ENCODE assay signal across 11 cellular contexts in the genomic region with DNA sequence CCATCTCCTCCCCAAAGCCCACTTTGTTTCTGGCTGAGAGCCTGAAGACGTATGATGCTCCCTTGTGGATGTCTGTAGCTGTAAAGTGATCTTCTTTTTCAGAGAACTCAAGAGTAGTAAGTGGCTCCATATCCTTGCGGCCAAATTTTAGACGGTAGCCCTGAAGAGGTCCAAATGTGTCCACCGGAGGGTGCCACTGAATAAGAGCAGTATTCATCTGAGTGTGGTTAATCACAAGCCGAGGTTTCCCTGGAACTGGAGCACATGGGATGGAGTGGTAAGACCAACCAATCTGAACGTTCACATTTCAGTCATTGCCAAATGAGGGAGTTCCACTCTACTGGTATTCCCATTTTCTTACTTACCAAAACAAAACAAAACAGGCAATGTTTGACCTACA.
DNase-seq lines count a peak whose midpoint lies in the region; ATAC-seq and TF ChIP-seq lines count a peak whose summit lies in the region.
"Had no signal": no experiment of that assay in that cellular context is flagged by ENCODE, and none has a peak within 500 bp of the region (broad histone marks: within the 10 kb centered on the region; RNA-seq: fewer than 3 reads in every experiment).

No MANE protein-coding gene starts in this region.

- peak in 11 of 12 donors; percentile 22 to 62 (median 46) for TF ChIP-seq CTCF in heart left ventricle (IDR thresholded peaks at IDR 0.05)
- TF ChIP-seq CTCF in testis (IDR thresholded peaks at IDR 0.05), result peak; percentile 26 to 40 (median 30)

- H3K4me1 ChIP-seq in heart left ventricle (no peaks in the 10 kb centered on the region), testis (no peaks in the 10 kb centered on the region)
- H3K4me1 ChIP-seq: spleen had no signal

- H3K9me3 ChIP-seq in heart left ventricle, result no peaks in the 10 kb centered on the region
- no peaks in the 10 kb centered on the region for H3K9me3 ChIP-seq in testis
- H3K9me3 ChIP-seq: spleen had no signal

- H3K4me3 ChIP-seq in heart left ventricle, result no peak overlapping the region
- H3K4me3 ChIP-seq in testis, result no peak overlapping the region
- H3K4me3 ChIP-seq: spleen had no signal

- H3K36me3 ChIP-seq in heart left ventricle, result peaks cover 0 to 17% (median 0%) of the 10 kb centered on the region in 9 donors
- no peaks in the 10 kb centered on the region for H3K36me3 ChIP-seq in testis (ENCODE audit: low read depth, missing control alignments)
- H3K36me3 ChIP-seq: spleen had no signal

- DNase-seq in NCI-H82 (lab: John Stamatoyannopoulos, UW) (peak; percentile 65), NCI-H82 treated with DMSO at 0.1 percent for 48 hours (lab: John Stamatoyannopoulos, UW; ENCODE audit: unreplicated experiment) (no peak), RKO (ENCODE audit: low spot score) (peak; percentile 19), heart left ventricle (peak in 4 of 5 donors; percentile 25 to 60 (median 30)), testis (peak; percentile 81), HCEC 1CT (no peak), EL (no peak)
- DNase-seq: GOT3, spleen, T-helper 9 cell had no signal

- no peak overlapping the region for H3K27ac ChIP-seq in heart left ventricle
- no peak overlapping the region for H3K27ac ChIP-seq in testis
- H3K27ac ChIP-seq: spleen had no signal

- TF ChIP-seq POLR2A in heart left ventricle (IDR thresholded peaks at IDR 0.05), result no peak
- TF ChIP-seq POLR2A in testis (IDR thresholded peaks at IDR 0.05), result no peak

- intact Hi-C loops in heart left ventricle (cut with DNase I) (loop anchor here in 9 of 10 donors (1.0 to 10.0 kb wide), 10 partner anchors 369 to 911 kb away; no protein-coding TSS in a partner anchor), testis (cut with DNase I; ENCODE audit: low total_unique reads) (no loop called here)

- ATAC-seq in heart left ventricle (peak in 3 of 4 donors; percentile 86 to 88 (median 87)), HG02981 (IDR thresholded peaks at IDR 0.05; ENCODE audit: unreplicated experiment) (no peak)

- H3K27me3 ChIP-seq in heart left ventricle, result no peaks in the 10 kb centered on the region
- H3K27me3 ChIP-seq in testis, result no peaks in the 10 kb centered on the region
- H3K27me3 ChIP-seq: spleen had no signal

- 44 to 58% (median 51%) methylated on average over 6 of the region's 6 CpGs for WGBS in heart left ventricle, 4 donors
- 71 to 78% methylated on average over 6 of the region's 6 CpGs for WGBS in testis, 2 donors

Comparison
In these comparisons a context has a peak if more than half of its experiments do, and no peak if none do; other contexts are left out.
1. DNase-seq: peak in NCI-H82 (single experiment), RKO (single experiment), heart left ventricle (4 of 5) and testis (single experiment); none in NCI-H82 treated with DMSO at 0.1 percent for 48 hours (single experiment), HCEC 1CT (single experiment) and EL (single experiment).